ENCODE assay signal across 17 cellular contexts in the genomic region with DNA sequence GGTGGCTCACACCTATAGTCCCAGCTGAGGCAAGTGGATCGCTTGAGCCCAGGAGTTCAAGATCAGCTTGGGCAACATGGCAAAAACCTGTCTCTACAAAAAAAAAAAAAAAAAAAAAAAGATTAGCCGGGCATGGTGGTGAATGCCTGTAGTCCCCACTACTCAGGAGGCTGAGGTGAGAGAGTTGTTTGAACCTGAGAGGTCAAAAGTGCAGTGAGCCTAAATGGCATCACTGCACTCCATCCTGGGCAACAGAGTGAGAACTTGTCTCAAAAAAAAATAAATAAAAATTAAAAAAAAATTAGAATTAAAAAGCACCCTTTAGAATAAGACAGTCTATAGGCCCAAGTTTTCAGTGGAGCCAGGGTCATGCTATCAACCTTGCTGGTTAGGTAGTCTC.
A peak's percentile ranks its signal among the peaks of the same experiment; 100 is the strongest.
DNase-seq lines count a peak whose midpoint lies in the region; ATAC-seq and TF ChIP-seq lines count a peak whose summit lies in the region.
"Had no signal": no experiment of that assay in that cellular context is flagged by ENCODE, and none has a peak within 500 bp of the region (broad histone marks: within the 10 kb centered on the region; RNA-seq: fewer than 3 reads in every experiment).

No MANE protein-coding gene starts in this region.

- TF ChIP-seq CTCF in HCT116 (IDR thresholded peaks at IDR 0.05 in 2 of 3, conservative IDR thresholded peaks at IDR 0.05 in 1 of 3; ENCODE audit: borderline replicate concordance in 1 of 3, insufficient read depth in 1 of 3, low read depth in 2 of 3, low read length in 2 of 3): no peak
- TF ChIP-seq CTCF in Panc1 (IDR thresholded peaks at IDR 0.05): no peak

- H3K4me2 ChIP-seq in HCT116 (ENCODE audit: low read length) (no peak overlapping the region), mesenchymal stem cell (ENCODE audit: low read length, poor library complexity, severe bottlenecking) (no peak overlapping the region)

- H3K9ac ChIP-seq in HCT116 (ENCODE audit: low read length): no peak overlapping the region
- H3K9ac ChIP-seq in mesenchymal stem cell (ENCODE audit: low read length): no peak overlapping the region

- H3K23ac ChIP-seq in mesenchymal stem cell (ENCODE audit: low read length in 2 of 2): no peak overlapping the region

- H3K4me3 ChIP-seq in HCT116 (replicated peaks in 1 of 2; ENCODE audit: low read depth in 1 of 2, low read length in 2 of 2) (no peak overlapping the region), Panc1 (ENCODE audit: low read depth in 2 of 2, low read length in 2 of 2) (no peak overlapping the region), mesenchymal stem cell (ENCODE audit: insufficient read depth in 1 of 2, low read depth in 1 of 2, low read length in 2 of 2) (no peak overlapping the region)
- H3K4me3 ChIP-seq: lung had no signal

- no peaks in the 10 kb centered on the region for H3K36me3 Mint-ChIP-seq in T-helper 1 cell treated with Interleukin-12 subunit alpha and Interleukin-12 subunit beta and Interleukin-4 antibody, amounts not matched to agents 30 μg/mL and 1 μg/mL, for 36 hours (ENCODE audit: low read depth)
- H3K36me3 Mint-ChIP-seq: CD8-positive, alpha-beta T cell had no signal

- H2AFZ ChIP-seq in HCT116 (ENCODE audit: low read depth, low read length, poor library complexity, severe bottlenecking): no peak overlapping the region
- no peak overlapping the region for H2AFZ ChIP-seq in mesenchymal stem cell (ENCODE audit: low read depth, low read length)

- no TSS peak for BruUV-seq in HCT116 (replicated peaks; lab: Mats Ljungman, UMichigan)
- no TSS peak for BruUV-seq in Panc1 (replicated peaks; lab: Mats Ljungman, UMichigan)

- H3K79me1 ChIP-seq in mesenchymal stem cell (replicated peaks; ENCODE audit: low read length, poor library complexity, severe bottlenecking): peaks cover 1% of the 10 kb centered on the region

- H3K27me3 ChIP-seq in HCT116 (ENCODE audit: insufficient read depth, low read length): no peaks in the 10 kb centered on the region
- no peaks in the 10 kb centered on the region for H3K27me3 ChIP-seq in Panc1 (ENCODE audit: control insufficient read depth, insufficient read depth, low read length)
- H3K27me3 ChIP-seq in mesenchymal stem cell (ENCODE audit: control insufficient read depth in 1 of 2, insufficient read depth in 1 of 2, low read length in 2 of 2): no peaks in the 10 kb centered on the region

- no peak overlapping the region for H3K4ac ChIP-seq in mesenchymal stem cell (ENCODE audit: low read depth in 1 of 2, low read length in 2 of 2)

- H3K9me3 ChIP-seq in HCT116 (ENCODE audit: control insufficient read depth in 1 of 2, insufficient read depth in 1 of 2, low read depth in 1 of 2, low read length in 2 of 2): no peaks in the 10 kb centered on the region
- H3K9me3 ChIP-seq in Panc1 (ENCODE audit: control insufficient read depth, insufficient read depth, low read depth, low read length): no peaks in the 10 kb centered on the region
- no peaks in the 10 kb centered on the region for H3K9me3 ChIP-seq in mesenchymal stem cell (ENCODE audit: control insufficient read depth, low read length)

- no peak overlapping the region for H2BK15ac ChIP-seq in mesenchymal stem cell (ENCODE audit: low read depth, poor library complexity, severe bottlenecking)

- H3K36me3 ChIP-seq in HCT116 (ENCODE audit: control insufficient read depth in 1 of 2, insufficient read depth in 2 of 2, low read length in 2 of 2) (no peaks in the 10 kb centered on the region), Panc1 (ENCODE audit: control insufficient read depth, insufficient read depth, low read length) (no peaks in the 10 kb centered on the region), mesenchymal stem cell (ENCODE audit: control insufficient read depth in 1 of 2, insufficient read depth in 2 of 2, low read depth in 1 of 2, low read length in 2 of 2) (no peaks in the 10 kb centered on the region)

- POLR2A ChIA-PET in HCT116 (lab: Charles Lee) (interaction anchor here (3.5 kb wide), 1 partner anchor 19 kb away, joined by 28 read pairs; no protein-coding TSS in a partner anchor), Panc1 (lab: Charles Lee) (interaction anchor here (0.6 to 0.7 kb wide), 3 partner anchors 75 to 125 kb away, joined by 4 to 5 read pairs (median 4); no protein-coding TSS in a partner anchor)

- in situ Hi-C loops in Panc1 (cut with HindIII; ENCODE audit: low pct_unique_long_range_greater_than_20kb, low sequenced_read_pairs): no loop called here

- no peak for TF ChIP-seq RAD21 in HCT116 (IDR thresholded peaks at IDR 0.05; ENCODE audit: low read depth)

- H3K9me2 ChIP-seq in HCT116 (ENCODE audit: insufficient read depth): no peaks in the 10 kb centered on the region

- H3K4me3 Mint-ChIP-seq in T-helper 1 cell treated with Interleukin-12 subunit alpha and Interleukin-12 subunit beta and Interleukin-4 antibody, amounts not matched to agents 30 μg/mL and 1 μg/mL, for 36 hours: no peak overlapping the region
- H3K4me3 Mint-ChIP-seq: activated naive CD4-positive, alpha-beta T cell treated with anti-CD3 and anti-CD28 coated beads, Interleukin-2, amount 10 ng/mL, durations not matched to agents 7 days and 5 days; CD8-positive, alpha-beta T cell had no signal

- no peaks in the 10 kb centered on the region for H4K20me1 ChIP-seq in HCT116 (ENCODE audit: insufficient read depth)

- ATAC-seq in HCT116 (no peak), Panc1 (no peak), HG02623 (IDR thresholded peaks at IDR 0.05; ENCODE audit: unreplicated experiment) (no peak)
- ATAC-seq: Right ventricle myocardium inferior had no signal

- H3K27ac Mint-ChIP-seq in T-helper 1 cell treated with Interleukin-12 subunit alpha and Interleukin-12 subunit beta and Interleukin-4 antibody, amounts not matched to agents 30 μg/mL and 1 μg/mL, for 36 hours: peak overlapping the region; percentile 86

- WGBS in mesenchymal stem cell: 80% methylated on average over 1 of the region's 2 CpGs

- no peak overlapping the region for H4K8ac ChIP-seq in mesenchymal stem cell (ENCODE audit: low read length)

- H2BK12ac ChIP-seq in mesenchymal stem cell (ENCODE audit: low read length in 2 of 2): no peak overlapping the region

- H3K79me2 ChIP-seq in HCT116 (ENCODE audit: insufficient read depth, low read length): no peaks in the 10 kb centered on the region

- peak overlapping the region; percentile 52 for H4K91ac ChIP-seq in mesenchymal stem cell (ENCODE audit: low read length)

- H3K4me1 ChIP-seq in HCT116 (ENCODE audit: control insufficient read depth in 1 of 2, insufficient read depth in 2 of 2, low read length in 2 of 2) (peaks cover 68 to 71% of the 10 kb centered on the region in 2 experiments), Panc1 (ENCODE audit: control insufficient read depth, insufficient read depth, low read length) (peaks cover 90% of the 10 kb centered on the region), mesenchymal stem cell (ENCODE audit: control insufficient read depth, insufficient read depth, low read depth, low read length) (peaks cover 4% of the 10 kb centered on the region)

- H3K9me3 Mint-ChIP-seq in T-helper 1 cell treated with Interleukin-12 subunit alpha and Interleukin-12 subunit beta and Interleukin-4 antibody, amounts not matched to agents 30 μg/mL and 1 μg/mL, for 36 hours: no peaks in the 10 kb centered on the region
- H3K9me3 Mint-ChIP-seq: activated naive CD4-positive, alpha-beta T cell treated with anti-CD3 and anti-CD28 coated beads, Interleukin-2, amount 10 ng/mL, durations not matched to agents 7 days and 5 days; CD8-positive, alpha-beta T cell had no signal

- RAD21 ChIA-PET in HCT116 (lab: Charles Lee; ENCODE audit: low non-redundant PET in 1 of 2, low total read pairs in 2 of 2, uncharacterized antibody in 2 of 2, unreplicated experiment in 2 of 2): no interaction called here

- peaks cover 32% of the 10 kb centered on the region for H3K4me1 Mint-ChIP-seq in T-helper 1 cell treated with Interleukin-12 subunit alpha and Interleukin-12 subunit beta and Interleukin-4 antibody, amounts not matched to agents 30 μg/mL and 1 μg/mL, for 36 hours (ENCODE audit: low read depth)

- H3K27ac ChIP-seq in HCT116 (ENCODE audit: low read depth, low read length) (peak overlapping the region; percentile 99), Panc1 (ENCODE audit: low read length) (peak overlapping the region; percentile 100), mesenchymal stem cell (ENCODE audit: low read length, poor library complexity, severe bottlenecking) (no peak overlapping the region)
- H3K27ac ChIP-seq: 22Rv1 had no signal

- CTCF ChIA-PET in HCT116 (lab: Charles Lee): no interaction called here
- CTCF ChIA-PET in Panc1 (lab: Charles Lee): interaction anchor here (0.9 kb wide), 1 partner anchor 140 kb away, joined by 3 read pairs; no protein-coding TSS in a partner anchor

- no peak overlapping the region for H3K14ac ChIP-seq in mesenchymal stem cell (ENCODE audit: low read length in 2 of 2)

- peaks cover 38% of the 10 kb centered on the region for H3K27me3 Mint-ChIP-seq in T-helper 1 cell treated with Interleukin-12 subunit alpha and Interleukin-12 subunit beta and Interleukin-4 antibody, amounts not matched to agents 30 μg/mL and 1 μg/mL, for 36 hours (ENCODE audit: low read depth)

- no peak overlapping the region for H2AK5ac ChIP-seq in mesenchymal stem cell (ENCODE audit: low read length, severe bottlenecking)

- no peak overlapping the region for H2BK5ac ChIP-seq in mesenchymal stem cell (ENCODE audit: low read depth, low read length, poor library complexity, severe bottlenecking)

- no peak for TF ChIP-seq POLR2A in HCT116 (IDR thresholded peaks at IDR 0.05; ENCODE audit: borderline replicate concordance, extremely low read depth, insufficient read depth, insufficient read length)

- intact Hi-C loops in HCT116 (cut with micrococcal nuclease) (no loop called here), Panc1 (cut with micrococcal nuclease; ENCODE audit: unreplicated experiment) (loop anchor here (5.0 kb wide), 2 partner anchors 70 to 130 kb away; no protein-coding TSS in a partner anchor)

- no peak overlapping the region for H2BK120ac ChIP-seq in mesenchymal stem cell (ENCODE audit: low read depth, low read length)

- DNase-seq in T-helper 1 cell (no peak), HCT116 (ENCODE audit: low read depth, low spot score) (no peak), Panc1 (ENCODE audit: low read depth, low spot score) (no peak), mesenchymal stem cell (no peak), HUDEP-2 (lab: John Stamatoyannopoulos, UW; ENCODE audit: unreplicated experiment in 76 of 76) (no peak)
- no peak for DNase-seq in central memory CD4-positive, alpha-beta T cell
- DNase-seq: activated naive CD4-positive, alpha-beta T cell treated with anti-CD3 and anti-CD28 coated beads, Interleukin-2, amount 10 ng/mL, durations not matched to agents 7 days and 5 days; cerebellar nuclear complex; foreskin melanocyte; NCI-H2081 treated with DMSO at 0.1 percent for 48 hours; NCI-H526 treated with DMSO at 0.1 percent for 48 hours had no signal

- peak overlapping the region in 1 of 2 experiments; percentile 68 for H3K18ac ChIP-seq in mesenchymal stem cell (ENCODE audit: low read depth in 1 of 2, low read length in 2 of 2)
